ENCODE assay signal across 25 cellular contexts in genomic region chr18:69774831-69775230, GRCh38.
DNase-seq lines count a peak whose midpoint lies in the region; ATAC-seq and TF ChIP-seq lines count a peak whose summit lies in the region.
"Had no signal": no experiment of that assay in that cellular context is flagged by ENCODE, and none has a peak within 500 bp of the region (broad histone marks: within the 10 kb centered on the region; RNA-seq: fewer than 3 reads in every experiment).

No MANE protein-coding gene starts in this region.

- peaks cover 11% of the 10 kb centered on the region for H3K9me3 Mint-ChIP-seq in activated naive CD4-positive, alpha-beta T cell treated with anti-CD3 and anti-CD28 coated beads, Interleukin-2, amount 50 U/mL, for 24 hours

- H3K4me3 Mint-ChIP-seq in activated naive CD4-positive, alpha-beta T cell treated with anti-CD3 and anti-CD28 coated beads, Interleukin-2, amount 50 U/mL, for 24 hours, result no peak overlapping the region
- H3K4me3 Mint-ChIP-seq: naive thymus-derived CD8-positive, alpha-beta T cell had no signal

- no peak overlapping the region for H3K4me3 ChIP-seq in Loucy (ENCODE audit: low read length, poor library complexity, severe bottlenecking)
- H3K4me3 ChIP-seq in brain microvascular endothelial cell (ENCODE audit: low read depth, low read length), result no peak overlapping the region
- H3K4me3 ChIP-seq in mesenchymal stem cell (ENCODE audit: insufficient read depth in 1 of 2, low read depth in 1 of 2, low read length in 2 of 2), result no peak overlapping the region
- H3K4me3 ChIP-seq: right lobe of liver had no signal

- H3K27ac ChIP-seq in brain microvascular endothelial cell, result peak overlapping the region; percentile 32
- no peak overlapping the region for H3K27ac ChIP-seq in mesenchymal stem cell (ENCODE audit: low read length, poor library complexity, severe bottlenecking)
- H3K27ac ChIP-seq: parathyroid adenoma, right lobe of liver, VCaP had no signal

- H3F3A ChIP-seq in Loucy (ENCODE audit: low read depth), result no peaks in the 10 kb centered on the region

- no peak overlapping the region for H3K14ac ChIP-seq in mesenchymal stem cell (ENCODE audit: low read length in 2 of 2)

- in situ Hi-C loops in brain microvascular endothelial cell (cut with HindIII; ENCODE audit: low pct_ligation_motif_present, low sequenced_read_pairs), result no loop called here

- H3K79me1 ChIP-seq in mesenchymal stem cell (replicated peaks; ENCODE audit: low read length, poor library complexity, severe bottlenecking), result no peaks in the 10 kb centered on the region

- TF ChIP-seq CTCF in Loucy (conservative IDR thresholded peaks at IDR 0.05; ENCODE audit: low read length), result no peak
- TF ChIP-seq CTCF in brain microvascular endothelial cell (IDR thresholded peaks at IDR 0.05; ENCODE audit: low read depth, low read length, missing control alignments), result no peak

- no peaks in the 10 kb centered on the region for H3K79me2 ChIP-seq in Loucy (ENCODE audit: insufficient read depth, low read length)
- H3K79me2 ChIP-seq: parathyroid adenoma had no signal

- peak overlapping the region; percentile 15 for H3K27ac Mint-ChIP-seq in activated naive CD4-positive, alpha-beta T cell treated with anti-CD3 and anti-CD28 coated beads, Interleukin-2, amount 50 U/mL, for 24 hours
- H3K27ac Mint-ChIP-seq: naive thymus-derived CD8-positive, alpha-beta T cell; T-helper 17 cell had no signal

- no peak for ATAC-seq in HG03565 (IDR thresholded peaks at IDR 0.05; ENCODE audit: unreplicated experiment)
- ATAC-seq: naive thymus-derived CD8-positive, alpha-beta T cell; right lobe of liver; Right ventricle myocardium inferior; T-helper 17 cell had no signal

- H3K36me3 ChIP-seq in Loucy (ENCODE audit: insufficient read depth, low read length), result no peaks in the 10 kb centered on the region
- no peaks in the 10 kb centered on the region for H3K36me3 ChIP-seq in brain microvascular endothelial cell (replicated peaks)
- H3K36me3 ChIP-seq in mesenchymal stem cell (ENCODE audit: control insufficient read depth in 1 of 2, insufficient read depth in 2 of 2, low read depth in 1 of 2, low read length in 2 of 2), result no peaks in the 10 kb centered on the region
- H3K36me3 ChIP-seq: right lobe of liver had no signal

- no peaks in the 10 kb centered on the region for H4K20me1 ChIP-seq in Loucy (ENCODE audit: insufficient read depth, low read length, poor library complexity, severe bottlenecking)

- 84% methylated on average over 3 of the region's 3 CpGs for WGBS in mesenchymal stem cell

- H2BK5ac ChIP-seq in mesenchymal stem cell (ENCODE audit: low read depth, low read length, poor library complexity, severe bottlenecking), result no peak overlapping the region

- no peak overlapping the region for H2AK5ac ChIP-seq in mesenchymal stem cell (ENCODE audit: low read length, severe bottlenecking)

- H2BK120ac ChIP-seq in mesenchymal stem cell (ENCODE audit: low read depth, low read length), result no peak overlapping the region

- no peak overlapping the region for H4K8ac ChIP-seq in mesenchymal stem cell (ENCODE audit: low read length)

- H3K4me2 ChIP-seq in Loucy (ENCODE audit: low read depth, low read length, poor library complexity, severe bottlenecking) (peak overlapping the region; percentile 2), mesenchymal stem cell (ENCODE audit: low read length, poor library complexity, severe bottlenecking) (no peak overlapping the region)

- H3K18ac ChIP-seq in mesenchymal stem cell (ENCODE audit: low read depth in 1 of 2, low read length in 2 of 2), result no peak overlapping the region

- H2AFZ ChIP-seq in Loucy (ENCODE audit: low read length) (no peak overlapping the region), mesenchymal stem cell (ENCODE audit: low read depth, low read length) (no peak overlapping the region)
- H2AFZ ChIP-seq: parathyroid adenoma had no signal

- H3K27me3 Mint-ChIP-seq in activated naive CD4-positive, alpha-beta T cell treated with anti-CD3 and anti-CD28 coated beads, Interleukin-2, amount 50 U/mL, for 24 hours, result no peaks in the 10 kb centered on the region
- H3K27me3 Mint-ChIP-seq: naive thymus-derived CD8-positive, alpha-beta T cell; T-helper 17 cell had no signal

- peaks cover 13% of the 10 kb centered on the region for H3K36me3 Mint-ChIP-seq in activated naive CD4-positive, alpha-beta T cell treated with anti-CD3 and anti-CD28 coated beads, Interleukin-2, amount 50 U/mL, for 24 hours

- DNase-seq in activated naive CD4-positive, alpha-beta T cell (lab: John Stamatoyannopoulos, UW), result no peak
- peak; percentile 3 for DNase-seq in brain microvascular endothelial cell
- no peak for DNase-seq in mesenchymal stem cell
- DNase-seq in activated gamma-delta T cell (lab: John Stamatoyannopoulos, UW), result no peak
- DNase-seq in NK-92 (lab: John Stamatoyannopoulos, UW; ENCODE audit: unreplicated experiment), result no peak
- DNase-seq: activated CD8-positive, alpha-beta memory T cell treated with anti-CD3 and anti-CD28 coated beads, Interleukin-2, amount 50 U/mL, for 48 hours; activated gamma-delta T cell treated with Interleukin-2 at 50 U/mL for 16 hours; anterior cingulate cortex; C1 segment of cervical spinal cord; cerebellar nuclear complex; effector CD4-positive, alpha-beta T cell; glutamatergic neuron; naive thymus-derived CD8-positive, alpha-beta T cell; NCI-H1092 treated with DMSO at 0.1 percent for 48 hours; NCI-H2107; NCI-H524; right lobe of liver; stimulated activated CD4-positive, alpha-beta T cell treated with anti-CD3 and anti-CD28 coated beads, Interleukin-15, amount 100 ng/mL, for 24 hours; T-helper 17 cell had no signal

- no peaks in the 10 kb centered on the region for H3K9me2 ChIP-seq in Loucy (replicated peaks; ENCODE audit: low read depth, low read length)

- H3K4me1 ChIP-seq in Loucy (ENCODE audit: insufficient read depth, low read length, poor library complexity, severe bottlenecking) (peaks cover 12% of the 10 kb centered on the region), mesenchymal stem cell (ENCODE audit: control insufficient read depth, insufficient read depth, low read depth, low read length) (no peaks in the 10 kb centered on the region)
- H3K4me1 ChIP-seq: parathyroid adenoma, right lobe of liver had no signal

- no peak overlapping the region for H3K23ac ChIP-seq in mesenchymal stem cell (ENCODE audit: low read length in 2 of 2)

- H3K27me3 ChIP-seq in Loucy (ENCODE audit: insufficient read depth, low read length, poor library complexity, severe bottlenecking), result peaks cover 43% of the 10 kb centered on the region
- no peaks in the 10 kb centered on the region for H3K27me3 ChIP-seq in brain microvascular endothelial cell (replicated peaks)
- no peaks in the 10 kb centered on the region for H3K27me3 ChIP-seq in mesenchymal stem cell (ENCODE audit: control insufficient read depth in 1 of 2, insufficient read depth in 1 of 2, low read length in 2 of 2)
- H3K27me3 ChIP-seq: right lobe of liver had no signal

- no peak overlapping the region for H3K9ac ChIP-seq in Loucy (ENCODE audit: low read depth, low read length, poor library complexity, severe bottlenecking)
- H3K9ac ChIP-seq in mesenchymal stem cell (ENCODE audit: low read length), result peak overlapping the region; percentile 34
- H3K9ac ChIP-seq: parathyroid adenoma had no signal

- peaks cover 11% of the 10 kb centered on the region for H3K4me1 Mint-ChIP-seq in activated naive CD4-positive, alpha-beta T cell treated with anti-CD3 and anti-CD28 coated beads, Interleukin-2, amount 50 U/mL, for 24 hours

- no peaks in the 10 kb centered on the region for H3K9me3 ChIP-seq in Loucy (ENCODE audit: insufficient read depth, low read depth, low read length)
- no peaks in the 10 kb centered on the region for H3K9me3 ChIP-seq in mesenchymal stem cell (ENCODE audit: control insufficient read depth, low read length)
- H3K9me3 ChIP-seq: right lobe of liver had no signal

- no peak overlapping the region for H2BK15ac ChIP-seq in mesenchymal stem cell (ENCODE audit: low read depth, poor library complexity, severe bottlenecking)

- no peak overlapping the region for H3K4ac ChIP-seq in mesenchymal stem cell (ENCODE audit: low read depth in 1 of 2, low read length in 2 of 2)

- H2BK12ac ChIP-seq in mesenchymal stem cell (ENCODE audit: low read length in 2 of 2), result no peak overlapping the region

- H4K91ac ChIP-seq in mesenchymal stem cell (ENCODE audit: low read length), result no peak overlapping the region
